In genomic region chr4:102868782-102869568, GRCh38 we compare ENCODE assay signal across 1 cellular context.
TF ChIP-seq lines count a peak whose summit lies in the region.

A gene with protein sequence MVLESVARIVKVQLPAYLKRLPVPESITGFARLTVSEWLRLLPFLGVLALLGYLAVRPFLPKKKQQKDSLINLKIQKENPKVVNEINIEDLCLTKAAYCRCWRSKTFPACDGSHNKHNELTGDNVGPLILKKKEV (plus strand): TSS chr4:102868992. CDS start chr4:102869085, 93 bp downstream.

TF ChIP-seq in GM12878, 131 proteins besides CTCF, POLR2A, EP300 and RAD21 (continued from another document and continues in another):
- TF ChIP-seq HSF1 (IDR thresholded peaks at IDR 0.05; ENCODE audit: low read depth, low read length): no peak
- 0 out of 2 replicates have a peak, but pooled peaks have one; percentile 36 for TF ChIP-seq NR2C1 (IDR thresholded peaks at IDR 0.05)
- 0 out of 2 replicates have a peak, but pooled peaks have one; percentile 43 for TF ChIP-seq IRF4 (IDR thresholded peaks at IDR 0.05; ENCODE audit: low read depth, low read length)
- TF ChIP-seq TARDBP (IDR thresholded peaks at IDR 0.05; ENCODE audit: borderline replicate concordance): peak; percentile 71; the same call in 1 of the 2 replicates
- TF ChIP-seq ATF7 (IDR thresholded peaks at IDR 0.05; ENCODE audit: low read depth): peak; percentile 50; the same call in 1 of the 2 replicates
- TF ChIP-seq BRCA1 (IDR thresholded peaks at IDR 0.05; ENCODE audit: low read depth, low read length): peak; percentile 37; the same call in 1 of the 2 replicates
- TF ChIP-seq KLF5 (IDR thresholded peaks at IDR 0.05; ENCODE audit: partially characterized antibody): no peak
- TF ChIP-seq EED (IDR thresholded peaks at IDR 0.05; ENCODE audit: low read depth): peak; percentile 68; the same call in 1 of the 2 replicates
- TF ChIP-seq ZNF384 (IDR thresholded peaks at IDR 0.05; ENCODE audit: borderline replicate concordance, low read depth, low read length): no peak
- peak; percentile 66 for TF ChIP-seq NKRF (conservative IDR thresholded peaks at IDR 0.05)
- no peak; the same call in none of the 2 replicates for TF ChIP-seq NR2F1 (conservative IDR thresholded peaks at IDR 0.05)
- TF ChIP-seq TCF12 (IDR thresholded peaks at IDR 0.05; ENCODE audit: low read depth, low read length): no peak
- TF ChIP-seq CREB1 (IDR thresholded peaks at IDR 0.05; ENCODE audit: low read depth): peak; percentile 88
- peak; percentile 85; the same call in 1 of the 2 replicates for TF ChIP-seq RCOR1 (conservative IDR thresholded peaks at IDR 0.05; ENCODE audit: low read depth, low read length)
- 0 out of 2 replicates have a peak, but pooled peaks have one; percentile 75 for TF ChIP-seq TCF3 (IDR thresholded peaks at IDR 0.05; ENCODE audit: borderline replicate concordance, insufficient read depth, low read depth, low read length)
- TF ChIP-seq HDAC6 (IDR thresholded peaks at IDR 0.05; ENCODE audit: unreplicated experiment): no peak
- TF ChIP-seq JUNB (IDR thresholded peaks at IDR 0.05): no peak
- peak; percentile 71 for TF ChIP-seq MXI1 (IDR thresholded peaks at IDR 0.05; ENCODE audit: low read depth, low read length)
- peak; percentile 65; the same call in 1 of the 2 replicates for TF ChIP-seq ATF3 (IDR thresholded peaks at IDR 0.05; ENCODE audit: borderline replicate concordance, extremely low read depth, low read depth, low read length)
- no peak for TF ChIP-seq ZNF274 (IDR thresholded peaks at IDR 0.05; ENCODE audit: insufficient read depth, insufficient read length)
- peak; percentile 90 for TF ChIP-seq LARP7 (IDR thresholded peaks at IDR 0.05)
- no peak for TF ChIP-seq FOS (IDR thresholded peaks at IDR 0.05; ENCODE audit: borderline replicate concordance, extremely low read depth, insufficient read length)
- TF ChIP-seq ZNF687 (IDR thresholded peaks at IDR 0.05): peak; percentile 87
- TF ChIP-seq RUNX3 (IDR thresholded peaks at IDR 0.05; ENCODE audit: low read length): no peak
- TF ChIP-seq CHD2 (IDR thresholded peaks at IDR 0.05; ENCODE audit: borderline replicate concordance, low read depth, low read length): peak; percentile 61; the same call in 1 of the 2 replicates
- peak; percentile 59; the same call in 1 of the 2 replicates for TF ChIP-seq ZNF24 (IDR thresholded peaks at IDR 0.05)
- TF ChIP-seq, protein P1, sequence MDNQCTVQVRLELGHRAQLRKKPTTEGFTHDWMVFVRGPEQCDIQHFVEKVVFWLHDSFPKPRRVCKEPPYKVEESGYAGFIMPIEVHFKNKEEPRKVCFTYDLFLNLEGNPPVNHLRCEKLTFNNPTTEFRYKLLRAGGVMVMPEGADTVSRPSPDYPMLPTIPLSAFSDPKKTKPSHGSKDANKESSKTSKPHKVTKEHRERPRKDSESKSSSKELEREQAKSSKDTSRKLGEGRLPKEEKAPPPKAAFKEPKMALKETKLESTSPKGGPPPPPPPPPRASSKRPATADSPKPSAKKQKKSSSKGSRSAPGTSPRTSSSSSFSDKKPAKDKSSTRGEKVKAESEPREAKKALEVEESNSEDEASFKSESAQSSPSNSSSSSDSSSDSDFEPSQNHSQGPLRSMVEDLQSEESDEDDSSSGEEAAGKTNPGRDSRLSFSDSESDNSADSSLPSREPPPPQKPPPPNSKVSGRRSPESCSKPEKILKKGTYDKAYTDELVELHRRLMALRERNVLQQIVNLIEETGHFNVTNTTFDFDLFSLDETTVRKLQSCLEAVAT (IDR thresholded peaks at IDR 0.05): peak; percentile 73; the same call in 1 of the 2 replicates
- peak; percentile 90 for TF ChIP-seq RAD51 (IDR thresholded peaks at IDR 0.05)
- no peak for TF ChIP-seq STAT3 (IDR thresholded peaks at IDR 0.05; ENCODE audit: low read depth, low read length)
- peak; percentile 12 for TF ChIP-seq E2F8 (IDR thresholded peaks at IDR 0.05; ENCODE audit: low read depth, partially characterized antibody)
- TF ChIP-seq SUZ12 (IDR thresholded peaks at IDR 0.05; ENCODE audit: unreplicated experiment): no peak
- TF ChIP-seq WRNIP1 (IDR thresholded peaks at IDR 0.05; ENCODE audit: borderline replicate concordance, low read depth, low read length): no peak
- no peak for TF ChIP-seq ESRRA (IDR thresholded peaks at IDR 0.05; ENCODE audit: low read length)
- no peak for TF ChIP-seq FOXK2 (IDR thresholded peaks at IDR 0.05)
- TF ChIP-seq USF2 (IDR thresholded peaks at IDR 0.05; ENCODE audit: borderline replicate concordance, low read depth, low read length): peak; percentile 84
- no peak for TF ChIP-seq NR2C2 (IDR thresholded peaks at IDR 0.05; ENCODE audit: borderline replicate concordance, control insufficient read depth, insufficient read length, low read depth)
- peak; percentile 87 for TF ChIP-seq BACH1 (IDR thresholded peaks at IDR 0.05; ENCODE audit: borderline replicate concordance)
- peak; percentile 72; the same call in 1 of the 2 replicates for TF ChIP-seq SIN3A (IDR thresholded peaks at IDR 0.05; ENCODE audit: low read depth, low read length)
- peak; percentile 73; the same call in 1 of the 2 replicates for TF ChIP-seq STAT1 (conservative IDR thresholded peaks at IDR 0.05)
- TF ChIP-seq, protein P2, sequence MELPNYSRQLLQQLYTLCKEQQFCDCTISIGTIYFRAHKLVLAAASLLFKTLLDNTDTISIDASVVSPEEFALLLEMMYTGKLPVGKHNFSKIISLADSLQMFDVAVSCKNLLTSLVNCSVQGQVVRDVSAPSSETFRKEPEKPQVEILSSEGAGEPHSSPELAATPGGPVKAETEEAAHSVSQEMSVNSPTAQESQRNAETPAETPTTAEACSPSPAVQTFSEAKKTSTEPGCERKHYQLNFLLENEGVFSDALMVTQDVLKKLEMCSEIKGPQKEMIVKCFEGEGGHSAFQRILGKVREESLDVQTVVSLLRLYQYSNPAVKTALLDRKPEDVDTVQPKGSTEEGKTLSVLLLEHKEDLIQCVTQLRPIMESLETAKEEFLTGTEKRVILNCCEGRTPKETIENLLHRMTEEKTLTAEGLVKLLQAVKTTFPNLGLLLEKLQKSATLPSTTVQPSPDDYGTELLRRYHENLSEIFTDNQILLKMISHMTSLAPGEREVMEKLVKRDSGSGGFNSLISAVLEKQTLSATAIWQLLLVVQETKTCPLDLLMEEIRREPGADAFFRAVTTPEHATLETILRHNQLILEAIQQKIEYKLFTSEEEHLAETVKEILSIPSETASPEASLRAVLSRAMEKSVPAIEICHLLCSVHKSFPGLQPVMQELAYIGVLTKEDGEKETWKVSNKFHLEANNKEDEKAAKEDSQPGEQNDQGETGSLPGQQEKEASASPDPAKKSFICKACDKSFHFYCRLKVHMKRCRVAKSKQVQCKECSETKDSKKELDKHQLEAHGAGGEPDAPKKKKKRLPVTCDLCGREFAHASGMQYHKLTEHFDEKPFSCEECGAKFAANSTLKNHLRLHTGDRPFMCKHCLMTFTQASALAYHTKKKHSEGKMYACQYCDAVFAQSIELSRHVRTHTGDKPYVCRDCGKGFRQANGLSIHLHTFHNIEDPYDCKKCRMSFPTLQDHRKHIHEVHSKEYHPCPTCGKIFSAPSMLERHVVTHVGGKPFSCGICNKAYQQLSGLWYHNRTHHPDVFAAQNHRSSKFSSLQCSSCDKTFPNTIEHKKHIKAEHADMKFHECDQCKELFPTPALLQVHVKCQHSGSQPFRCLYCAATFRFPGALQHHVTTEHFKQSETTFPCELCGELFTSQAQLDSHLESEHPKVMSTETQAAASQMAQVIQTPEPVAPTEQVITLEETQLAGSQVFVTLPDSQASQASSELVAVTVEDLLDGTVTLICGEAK (IDR thresholded peaks at IDR 0.05; ENCODE audit: borderline replicate concordance): no peak
- TF ChIP-seq MAX (IDR thresholded peaks at IDR 0.05; ENCODE audit: low read depth, low read length): peak; percentile 93
